36 cellular contexts compared by ENCODE assay signal in genomic region chr15:67845974-67846373, GRCh38. TPM values are rescaled to one million over a fixed set of nuclear protein-coding genes. Genes with fewer than 3 reads are reported as not detected.
"Had no signal": no experiment of that assay in that cellular context is flagged by ENCODE, and none has a peak within 500 bp of the region (broad histone marks: within the 10 kb centered on the region; RNA-seq: fewer than 3 reads in every experiment).

No MANE protein-coding gene starts in this region.

- ATAC-seq: activated CD4-positive, CD25-positive, alpha-beta regulatory T cell treated with anti-CD3 and anti-CD28 coated beads, Interleukin-2, amount 50 U/mL, for 24 hours; activated CD8-positive, alpha-beta T cell treated with anti-CD3 and anti-CD28 coated beads for 36 hours; activated T-cell treated with anti-CD3 and anti-CD28 coated beads, Interleukin-2, amount 50 U/mL, for 4 hours; activated T-helper 17 cell treated with anti-CD3 and anti-CD28 coated beads, Interleukin-2, amount 50 U/mL, for 72 hours; foreskin keratinocyte; gastrocnemius medialis; heart left ventricle had no signal

- H3K27me3 ChIP-seq: brain microvascular endothelial cell, dorsolateral prefrontal cortex, esophagus muscularis mucosa, gastrocnemius medialis, heart left ventricle had no signal

- H3K27me3 Mint-ChIP-seq: activated B cell treated with CpG ODN at 0.5 μM for 24 hours; activated CD8-positive, alpha-beta T cell treated with anti-CD3 and anti-CD28 coated beads for 36 hours; dendritic cell treated with granulocyte-macrophage colony-stimulating factor and Interleukin-4, amounts not matched to agents 40 ng/mL and 50 ng/mL, for 4 days had no signal

- H3K9me3 Mint-ChIP-seq: activated CD8-positive, alpha-beta T cell treated with anti-CD3 and anti-CD28 coated beads for 36 hours; activated T-cell treated with anti-CD3 and anti-CD28 coated beads, Interleukin-2, amount 50 U/mL, for 4 hours; activated T-helper 17 cell treated with anti-CD3 and anti-CD28 coated beads, Interleukin-2, amount 50 U/mL, for 72 hours; central memory CD8-positive, alpha-beta T cell had no signal

- H3K4me1 ChIP-seq: foreskin keratinocyte had no signal

- H3K27ac Mint-ChIP-seq: activated B cell treated with CpG ODN at 0.5 μM for 24 hours; activated CD8-positive, alpha-beta T cell treated with anti-CD3 and anti-CD28 coated beads for 36 hours; activated naive CD8-positive, alpha-beta T cell; activated T-helper 17 cell treated with anti-CD3 and anti-CD28 coated beads, Interleukin-2, amount 50 U/mL, for 72 hours; dendritic cell treated with granulocyte-macrophage colony-stimulating factor and Interleukin-4, amounts not matched to agents 40 ng/mL and 50 ng/mL, for 4 days had no signal

- H3K9me3 ChIP-seq: esophagus muscularis mucosa, gastrocnemius medialis had no signal

- H3K4me3 ChIP-seq: coronary artery, dorsolateral prefrontal cortex, esophagus muscularis mucosa, gastrocnemius medialis, heart left ventricle had no signal

- H3K36me3 ChIP-seq: brain microvascular endothelial cell, esophagus muscularis mucosa, gastrocnemius medialis, heart left ventricle had no signal

- H3K36me3 Mint-ChIP-seq: activated naive CD8-positive, alpha-beta T cell had no signal

- H3K4me3 Mint-ChIP-seq: activated B cell treated with CpG ODN at 0.5 μM for 24 hours; activated CD8-positive, alpha-beta T cell treated with anti-CD3 and anti-CD28 coated beads for 36 hours; activated naive CD8-positive, alpha-beta T cell; activated T-cell treated with anti-CD3 and anti-CD28 coated beads, Interleukin-2, amount 50 U/mL, for 4 hours; activated T-helper 17 cell treated with anti-CD3 and anti-CD28 coated beads, Interleukin-2, amount 50 U/mL, for 72 hours; central memory CD8-positive, alpha-beta T cell; dendritic cell treated with granulocyte-macrophage colony-stimulating factor and Interleukin-4, amounts not matched to agents 40 ng/mL and 50 ng/mL, for 4 days had no signal

- H3K27ac ChIP-seq: brain microvascular endothelial cell, coronary artery, dorsolateral prefrontal cortex, esophagus muscularis mucosa, foreskin keratinocyte, gastrocnemius medialis, heart left ventricle, VCaP had no signal

- DNase-seq: activated B cell treated with CpG ODN at 0.5 μM for 24 hours; activated CD4-positive, alpha-beta T cell treated with anti-CD3 and anti-CD28 coated beads for 48 hours; activated CD4-positive, alpha-beta T cell treated with anti-CD3 and anti-CD28 coated beads, Interleukin-2, amount 50 U/mL, for 1 hour; activated CD4-positive, alpha-beta T cell treated with anti-CD3 and anti-CD28 coated beads, Interleukin-2, amount 50 U/mL, for 48 hours; activated CD8-positive, alpha-beta memory T cell treated with anti-CD3 and anti-CD28 coated beads for 24 hours; activated CD8-positive, alpha-beta T cell treated with anti-CD3 and anti-CD28 coated beads for 36 hours; activated effector memory CD4-positive, alpha-beta T cell treated with Interleukin-2 at 50 U/mL for 16 hours; activated gamma-delta T cell treated with Interleukin-2 at 50 U/mL for 16 hours; activated naive CD4-positive, alpha-beta T cell treated with anti-CD3 and anti-CD28 coated beads, Interleukin-2, amount 50 U/mL, for 16 hours; activated naive CD4-positive, alpha-beta T cell treated with Interleukin-2 at 50 U/mL for 16 hours; activated T-cell treated with anti-CD3 and anti-CD28 coated beads, Interleukin-2, amount 50 U/mL, for 4 hours; amniotic stem cell; anterior cingulate cortex; brain microvascular endothelial cell; dorsolateral prefrontal cortex; effector memory CD4-positive, alpha-beta T cell; erythroblast; foreskin keratinocyte; gastrocnemius medialis; glutamatergic neuron; heart left ventricle; T-helper 2 cell had no signal

RNA-seq across cellular contexts. Expression of gene RNU6-1, which starts 6.1 kb away (rescaled TPM):
- total RNA-seq: activated B cell treated with CpG ODN at 0.5 μM for 24 hours; activated CD8-positive, alpha-beta T cell treated with anti-CD3 and anti-CD28 coated beads for 36 hours; activated T-cell treated with anti-CD3 and anti-CD28 coated beads, Interleukin-2, amount 50 U/mL, for 4 hours; activated T-helper 17 cell treated with anti-CD3 and anti-CD28 coated beads, Interleukin-2, amount 50 U/mL, for 72 hours; astrocyte; bronchial epithelial cell; cardiac septum; cerebellum; dorsolateral prefrontal cortex; esophagus muscularis mucosa; foreskin keratinocyte; gastrocnemius medialis; heart left ventricle; T-helper 1 cell treated with Interleukin-12 subunit alpha and Interleukin-12 subunit beta and Interleukin-4 antibody, amounts not matched to agents 30 ng/mL and 1 ng/mL, for 36 hours had no signal
- polyA plus RNA-seq: adipose tissue, foreskin keratinocyte, heart left ventricle had no signal

RNA-seq across cellular contexts. Expression of gene SKOR1, which starts 20.7 kb away (rescaled TPM):
- total RNA-seq: astrocyte, foreskin keratinocyte had no signal
